18 cellular contexts compared by ENCODE assay signal in the genomic region with DNA sequence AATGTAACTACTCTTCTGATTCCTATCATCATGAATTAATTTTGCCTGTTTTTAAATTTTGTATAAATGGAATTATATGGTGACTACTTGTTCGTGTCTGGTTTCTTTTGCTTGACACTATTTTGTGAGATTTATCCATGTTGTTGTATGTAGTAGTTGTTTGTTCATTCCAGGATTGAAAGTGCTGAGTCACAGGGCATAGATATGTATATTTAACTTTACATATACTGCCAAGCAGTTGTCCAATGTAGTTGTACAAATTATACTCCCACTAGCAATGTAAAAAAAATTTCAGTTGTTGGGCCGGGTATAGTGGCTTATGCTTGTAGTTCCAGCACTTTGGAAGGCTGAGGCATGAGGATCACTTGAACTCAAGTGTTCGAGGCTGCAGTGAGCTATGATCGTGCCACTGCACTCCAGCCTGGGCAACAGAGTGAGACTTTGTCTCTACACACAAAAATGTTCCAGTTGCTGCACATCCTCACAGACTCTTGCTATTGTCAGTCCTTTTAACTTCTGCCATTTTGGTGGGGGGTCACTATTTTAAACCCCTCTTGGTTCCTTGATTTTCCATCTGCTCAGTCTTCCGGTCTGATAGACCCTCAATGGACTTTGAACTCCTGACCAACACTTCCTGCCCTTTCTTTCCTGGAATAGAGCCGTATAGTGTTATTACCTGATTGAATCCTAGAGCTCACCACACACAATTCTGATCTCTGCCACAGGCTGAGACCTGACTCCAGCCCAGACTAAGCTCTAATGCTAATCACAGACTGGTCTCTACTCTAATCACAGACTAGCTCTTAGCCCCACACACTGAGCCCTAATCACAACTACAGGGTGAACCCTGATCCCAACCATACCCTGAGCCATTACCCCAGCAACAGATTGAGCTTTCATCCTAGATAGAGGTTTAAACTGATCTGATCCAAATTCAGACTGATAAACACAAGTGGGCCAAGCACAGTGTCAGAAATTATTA.
DNase-seq lines count a peak whose midpoint lies in the region; ATAC-seq, FAIRE-seq and TF ChIP-seq lines count a peak whose summit lies in the region.
"Had no signal": no experiment of that assay in that cellular context is flagged by ENCODE, and none has a peak within 500 bp of the region (broad histone marks: within the 10 kb centered on the region; RNA-seq: fewer than 3 reads in every experiment).

No MANE protein-coding gene starts in this region.

- H3K27me3 ChIP-seq in K562 (ENCODE audit: control insufficient read depth in 2 of 2, insufficient read depth in 2 of 2, low read length in 2 of 2) (peaks cover 3 to 13% of the 10 kb centered on the region in 2 experiments; a peak in 2 of 5 replicates), brain microvascular endothelial cell (replicated peaks) (no peaks in the 10 kb centered on the region)
- H3K27me3 ChIP-seq: dorsolateral prefrontal cortex, right atrium auricular region, vagina had no signal

- no peaks in the 10 kb centered on the region; a peak in 1 of 5 replicates for H3K4me1 ChIP-seq in K562 (replicated peaks in 1 of 2; ENCODE audit: control insufficient read depth in 2 of 2, insufficient read depth in 2 of 2, low read length in 2 of 2)
- H3K4me1 ChIP-seq: right atrium auricular region, vagina had no signal

- H2AFZ ChIP-seq in K562 (ENCODE audit: low read depth, low read length): no peak overlapping the region

- H3K4me3 ChIP-seq in K562 (no peak overlapping the region), brain microvascular endothelial cell (ENCODE audit: low read depth, low read length) (no peak overlapping the region)
- H3K4me3 ChIP-seq: right atrium auricular region, vagina had no signal

- no peak overlapping the region for H3K4me2 ChIP-seq in K562 (ENCODE audit: insufficient read depth, low read length)

- ATAC-seq in activated CD8-positive, alpha-beta memory T cell treated with anti-CD3 and anti-CD28 coated beads, Interleukin-2, amount 10 ng/mL, durations not matched to agents 7 days and 5 days: peak; percentile 16
- ATAC-seq in K562 (no peak), GM18858 (IDR thresholded peaks at IDR 0.05; ENCODE audit: unreplicated experiment) (no peak)
- peak; percentile 31 for ATAC-seq in stimulated activated effector memory CD8-positive, alpha-beta T cell treated with anti-CD3 and anti-CD28 coated beads, Interleukin-12 subunit alpha, Interleukin-12 subunit beta, amount 100 ng/mL, for 72 hours
- ATAC-seq: left ventricle myocardium superior, PC-3 had no signal

- 36% methylated on average over 6 of the region's 6 CpGs for WGBS in K562 (ENCODE audit: insufficient coverage, low coverage, missing lambda C conversion rate)

- FAIRE-seq in K562 (lab: Jason Lieb, UNC): no peak

- TF ChIP-seq CTCF in K562 (IDR thresholded peaks at IDR 0.05 in 2 of 3, conservative IDR thresholded peaks at IDR 0.05 in 1 of 3; ENCODE audit: insufficient read depth in 2 of 3, low read depth in 1 of 3, low read length in 3 of 3) (no peak), brain microvascular endothelial cell (IDR thresholded peaks at IDR 0.05; ENCODE audit: low read depth, low read length, missing control alignments) (no peak)

- H3K27me3 Mint-ChIP-seq in activated CD8-positive, alpha-beta memory T cell treated with anti-CD3 and anti-CD28 coated beads, Interleukin-2, amount 10 ng/mL, durations not matched to agents 7 days and 5 days: peaks cover 2% of the 10 kb centered on the region

- no peak for TF ChIP-seq EP300 in K562 (IDR thresholded peaks at IDR 0.05; ENCODE audit: low read length)

- H3K4me1 Mint-ChIP-seq in activated CD8-positive, alpha-beta memory T cell treated with anti-CD3 and anti-CD28 coated beads, Interleukin-2, amount 10 ng/mL, durations not matched to agents 7 days and 5 days: peaks cover 18% of the 10 kb centered on the region
- H3K4me1 Mint-ChIP-seq in stimulated activated effector memory CD8-positive, alpha-beta T cell treated with anti-CD3 and anti-CD28 coated beads, Interleukin-12 subunit alpha, Interleukin-12 subunit beta, amount 100 ng/mL, for 72 hours: peaks cover 12% of the 10 kb centered on the region

- H3K79me2 ChIP-seq in K562 (ENCODE audit: control insufficient read depth, insufficient read depth, low read length): no peaks in the 10 kb centered on the region

- CTCF ChIA-PET in activated CD8-positive, alpha-beta memory T cell treated with anti-CD3 and anti-CD28 coated beads, Interleukin-2, amount 10 ng/mL, durations not matched to agents 7 days and 5 days (lab: Charles Lee): interaction anchor here (0.6 to 4.0 kb wide), 4 partner anchors 16 to 113 kb away, joined by 3 to 15 read pairs (median 3); no protein-coding TSS in a partner anchor
- CTCF ChIA-PET in K562 (lab: Yijun Ruan, JAX; ENCODE audit: low intra/inter-chr PET ratio): no interaction called here

- H3K9me3 ChIP-seq in K562 (replicated peaks; ENCODE audit: control insufficient read depth, insufficient read depth, low read depth, low read length): no peaks in the 10 kb centered on the region
- H3K9me3 ChIP-seq: right atrium auricular region, vagina had no signal

- H3K27ac ChIP-seq in K562 (ENCODE audit: extremely low read depth, low read depth, low read length) (no peak overlapping the region), brain microvascular endothelial cell (no peak overlapping the region)
- H3K27ac ChIP-seq: dorsolateral prefrontal cortex, right atrium auricular region, vagina had no signal

- TF ChIP-seq RAD21 in K562 (CRISPR knock-in tag; conservative IDR thresholded peaks at IDR 0.05 in 1 of 2, IDR thresholded peaks at IDR 0.05 in 1 of 2): no peak

- BruUV-seq in K562 (replicated peaks; lab: Mats Ljungman, UMichigan): no TSS peak

- no peak overlapping the region for H3K4me3 Mint-ChIP-seq in activated CD8-positive, alpha-beta memory T cell treated with anti-CD3 and anti-CD28 coated beads, Interleukin-2, amount 10 ng/mL, durations not matched to agents 7 days and 5 days
- H3K4me3 Mint-ChIP-seq in stimulated activated effector memory CD8-positive, alpha-beta T cell treated with anti-CD3 and anti-CD28 coated beads, Interleukin-12 subunit alpha, Interleukin-12 subunit beta, amount 100 ng/mL, for 72 hours: no peak overlapping the region
- H3K4me3 Mint-ChIP-seq: natural killer cell had no signal

- H3K9ac ChIP-seq in K562 (ENCODE audit: insufficient read depth in 1 of 2, low read depth in 2 of 2, low read length in 2 of 2): no peak overlapping the region

- in situ Hi-C loops in K562 (cut with MboI): no loop called here
- in situ Hi-C loops in brain microvascular endothelial cell (cut with HindIII; ENCODE audit: low pct_ligation_motif_present, low sequenced_read_pairs): no loop called here

- no peaks in the 10 kb centered on the region for H3K9me1 ChIP-seq in K562 (ENCODE audit: control insufficient read depth, insufficient read depth, low read length)

- peak overlapping the region; percentile 1 for H3K27ac Mint-ChIP-seq in activated CD8-positive, alpha-beta memory T cell treated with anti-CD3 and anti-CD28 coated beads, Interleukin-2, amount 10 ng/mL, durations not matched to agents 7 days and 5 days
- peak overlapping the region; percentile 6 for H3K27ac Mint-ChIP-seq in stimulated activated effector memory CD8-positive, alpha-beta T cell treated with anti-CD3 and anti-CD28 coated beads, Interleukin-12 subunit alpha, Interleukin-12 subunit beta, amount 100 ng/mL, for 72 hours

- H3K9me3 Mint-ChIP-seq in activated CD8-positive, alpha-beta memory T cell treated with anti-CD3 and anti-CD28 coated beads, Interleukin-2, amount 10 ng/mL, durations not matched to agents 7 days and 5 days (ENCODE audit: low read depth): no peaks in the 10 kb centered on the region
- no peaks in the 10 kb centered on the region for H3K9me3 Mint-ChIP-seq in stimulated activated effector memory CD8-positive, alpha-beta T cell treated with anti-CD3 and anti-CD28 coated beads, Interleukin-12 subunit alpha, Interleukin-12 subunit beta, amount 100 ng/mL, for 72 hours
- H3K9me3 Mint-ChIP-seq: natural killer cell had no signal

- TF ChIP-seq POLR2A in K562 (conservative IDR thresholded peaks at IDR 0.05): no peak

- H3K36me3 Mint-ChIP-seq in activated CD8-positive, alpha-beta memory T cell treated with anti-CD3 and anti-CD28 coated beads, Interleukin-2, amount 10 ng/mL, durations not matched to agents 7 days and 5 days: no peaks in the 10 kb centered on the region
- H3K36me3 Mint-ChIP-seq in stimulated activated effector memory CD8-positive, alpha-beta T cell treated with anti-CD3 and anti-CD28 coated beads, Interleukin-12 subunit alpha, Interleukin-12 subunit beta, amount 100 ng/mL, for 72 hours: peaks cover 5% of the 10 kb centered on the region
- H3K36me3 Mint-ChIP-seq: natural killer cell had no signal

- POLR2A ChIA-PET in K562 (lab: Yijun Ruan, JAX): no interaction called here

- no peak for DNase-seq in activated CD8-positive, alpha-beta memory T cell treated with anti-CD3 and anti-CD28 coated beads, Interleukin-2, amount 10 ng/mL, durations not matched to agents 7 days and 5 days
- no peak for DNase-seq in activated CD8-positive, alpha-beta memory T cell treated with anti-CD3 and anti-CD28 coated beads, Interleukin-2, amount 50 U/mL, for 48 hours
- DNase-seq in NCI-H69 (lab: John Stamatoyannopoulos, UW): peak; percentile 21
- no peak for DNase-seq in K562 (ENCODE audit: extremely low read depth in 1 of 4, low spot score in 3 of 4)
- no peak for DNase-seq in stimulated activated effector memory CD8-positive, alpha-beta T cell treated with anti-CD3 and anti-CD28 coated beads, Interleukin-12 subunit alpha, Interleukin-12 subunit beta, amount 100 ng/mL, for 72 hours (ENCODE audit: low spot score in 2 of 2)
- DNase-seq in brain microvascular endothelial cell: no peak
- DNase-seq in DMS114 treated with DMSO at 0.1 percent for 48 hours (lab: John Stamatoyannopoulos, UW; ENCODE audit: unreplicated experiment): no peak
- DNase-seq: ACHN, Calu3, hypothalamus, left ventricle myocardium superior, natural killer cell, PC-3, SW 1271 had no signal

- H3K36me3 ChIP-seq in K562 (ENCODE audit: control insufficient read depth, insufficient read depth, low read length) (no peaks in the 10 kb centered on the region), brain microvascular endothelial cell (replicated peaks) (no peaks in the 10 kb centered on the region)
- H3K36me3 ChIP-seq: right atrium auricular region, vagina had no signal

- intact Hi-C loops in K562 (cut with micrococcal nuclease): no loop called here

- no peaks in the 10 kb centered on the region for H4K20me1 ChIP-seq in K562 (replicated peaks; ENCODE audit: control insufficient read depth, insufficient read depth, low read length)

TF ChIP-seq in K562, 482 proteins besides CTCF, POLR2A, EP300 and RAD21 (continues in another document):
- TF ChIP-seq NFE2L1 (tag; IDR thresholded peaks at IDR 0.05; ENCODE audit: borderline replicate concordance, low read depth): peak; percentile 70
- peak; percentile 78 for TF ChIP-seq NFE2 (IDR thresholded peaks at IDR 0.05; ENCODE audit: low read depth)
- TF ChIP-seq ATF7 (IDR thresholded peaks at IDR 0.05): no peak

Comparison
In these comparisons a context has a peak if more than half of its experiments do, and no peak if none do; other contexts are left out.
1. ATAC-seq: peak in activated CD8-positive, alpha-beta memory T cell treated with anti-CD3 and anti-CD28 coated beads, Interleukin-2, amount 10 ng/mL, durations not matched to agents 7 days and 5 days (single experiment) and stimulated activated effector memory CD8-positive, alpha-beta T cell treated with anti-CD3 and anti-CD28 coated beads, Interleukin-12 subunit alpha, Interleukin-12 subunit beta, amount 100 ng/mL, for 72 hours (single experiment); none in K562 (single experiment) and GM18858 (single experiment).